Comparison of ENCODE assay signal across 1 cellular context in genomic region chr19:52601025-52601973, GRCh38.
A peak's percentile ranks its signal among the peaks of the same experiment; 100 is the strongest.
TF ChIP-seq lines count a peak whose summit lies in the region.

No MANE protein-coding gene starts in this region.

TF ChIP-seq in HepG2, 621 proteins besides CTCF, POLR2A, EP300 and RAD21 (continued from another document and continues in another):
- TF ChIP-seq PAXIP1 (CRISPR knock-in tag; conservative IDR thresholded peaks at IDR 0.05) (peak; percentile 72), HDAC1 (CRISPR knock-in tag; IDR thresholded peaks at IDR 0.05) (0 out of 2 replicates have a peak, but pooled peaks have one; percentile 34), DDIT3 (CRISPR knock-in tag; IDR thresholded peaks at IDR 0.05) (no peak), MAF1 (CRISPR knock-in tag; IDR thresholded peaks at IDR 0.05; ENCODE audit: borderline replicate concordance) (no peak), NCOR1 (IDR thresholded peaks at IDR 0.05; ENCODE audit: borderline replicate concordance, low read length) (peak; percentile 53; the same call in 1 of the 2 replicates), HNF4G (IDR thresholded peaks at IDR 0.05; ENCODE audit: borderline replicate concordance, low read depth, low read length) (peak; percentile 66; the same call in 1 of the 2 replicates), HNF4G (CRISPR knock-in tag; IDR thresholded peaks at IDR 0.05; ENCODE audit: borderline replicate concordance, low read depth) (peak; percentile 40; the same call in 1 of the 2 replicates), ZNF615 (CRISPR knock-in tag; IDR thresholded peaks at IDR 0.05; ENCODE audit: borderline replicate concordance) (no peak), SPEN (CRISPR knock-in tag; IDR thresholded peaks at IDR 0.05; ENCODE audit: low read depth) (peak; percentile 45; the same call in 1 of the 2 replicates), ZNF24 (IDR thresholded peaks at IDR 0.05) (no peak), REL (CRISPR knock-in tag; conservative IDR thresholded peaks at IDR 0.05) (no peak), SMARCC2 (IDR thresholded peaks at IDR 0.05) (no peak), CHD2 (IDR thresholded peaks at IDR 0.05; ENCODE audit: low read depth, low read length) (no peak), ZNF703 (CRISPR knock-in tag; IDR thresholded peaks at IDR 0.05; ENCODE audit: borderline replicate concordance) (no peak), ZSCAN21 (CRISPR knock-in tag; IDR thresholded peaks at IDR 0.05; ENCODE audit: borderline replicate concordance) (no peak), SUZ12 (IDR thresholded peaks at IDR 0.05; ENCODE audit: low read depth, low read length) (no peak), ZNF543 (CRISPR knock-in tag; IDR thresholded peaks at IDR 0.05) (no peak), DPF2 (CRISPR knock-in tag; IDR thresholded peaks at IDR 0.05; ENCODE audit: borderline replicate concordance, low read depth) (no peak), TFDP2 (CRISPR knock-in tag; IDR thresholded peaks at IDR 0.05) (no peak), ZEB1 (IDR thresholded peaks at IDR 0.05; ENCODE audit: insufficient replicate concordance, low read depth) (no peak), GLI4 (CRISPR knock-in tag; IDR thresholded peaks at IDR 0.05; ENCODE audit: borderline replicate concordance) (no peak), HBP1 (CRISPR knock-in tag; IDR thresholded peaks at IDR 0.05; ENCODE audit: low read depth) (no peak), NKX3-1 (CRISPR knock-in tag; IDR thresholded peaks at IDR 0.05) (no peak), NR2F1 (CRISPR knock-in tag; IDR thresholded peaks at IDR 0.05) (no peak), SRF (IDR thresholded peaks at IDR 0.05; ENCODE audit: low read depth, low read length) (no peak), MYC (CRISPR knock-in tag; IDR thresholded peaks at IDR 0.05; ENCODE audit: borderline replicate concordance) (0 out of 2 replicates have a peak, but pooled peaks have one; percentile 33), ELF1 (CRISPR knock-in tag; IDR thresholded peaks at IDR 0.05) (peak; percentile 84), SP5 (CRISPR knock-in tag; IDR thresholded peaks at IDR 0.05; ENCODE audit: borderline replicate concordance, low read depth) (peak; percentile 74), ZNF33A (CRISPR knock-in tag; IDR thresholded peaks at IDR 0.05; ENCODE audit: borderline replicate concordance) (no peak), KLF16 (CRISPR knock-in tag; IDR thresholded peaks at IDR 0.05) (peak in 1 of 2 experiments; percentile 44; a peak in 1 of 4 replicates), STAG1 (CRISPR knock-in tag; IDR thresholded peaks at IDR 0.05) (0 out of 2 replicates have a peak, but pooled peaks have one; percentile 2), ERF (CRISPR knock-in tag; IDR thresholded peaks at IDR 0.05) (peak; percentile 14; the same call in 1 of the 2 replicates), ZNF773 (CRISPR knock-in tag; IDR thresholded peaks at IDR 0.05; ENCODE audit: borderline replicate concordance) (no peak), ZFP82 (CRISPR knock-in tag; IDR thresholded peaks at IDR 0.05; ENCODE audit: borderline replicate concordance) (no peak), ZNF441 (CRISPR knock-in tag; IDR thresholded peaks at IDR 0.05; ENCODE audit: borderline replicate concordance) (no peak), PRPF4 (IDR thresholded peaks at IDR 0.05; ENCODE audit: low read depth, low read length, poor library complexity, severe bottlenecking) (no peak), ARID5B (CRISPR knock-in tag; IDR thresholded peaks at IDR 0.05) (0 out of 2 replicates have a peak, but pooled peaks have one; percentile 8), GLMP (CRISPR knock-in tag; IDR thresholded peaks at IDR 0.05; ENCODE audit: borderline replicate concordance) (no peak), ZNF883 (CRISPR knock-in tag; IDR thresholded peaks at IDR 0.05; ENCODE audit: not compliant biosample characterization) (no peak), MIER3 (CRISPR knock-in tag; IDR thresholded peaks at IDR 0.05; ENCODE audit: borderline replicate concordance) (0 out of 2 replicates have a peak, but pooled peaks have one; percentile 16), ZFYVE20 (CRISPR knock-in tag; IDR thresholded peaks at IDR 0.05; ENCODE audit: borderline replicate concordance, low read depth) (no peak), ISL2 (CRISPR knock-in tag; IDR thresholded peaks at IDR 0.05) (no peak), SMC3 (IDR thresholded peaks at IDR 0.05; ENCODE audit: low read length) (no peak), AGO1 (IDR thresholded peaks at IDR 0.05; ENCODE audit: low read depth, low read length, poor library complexity, severe bottlenecking) (peak; percentile 28), ASH2L (IDR thresholded peaks at IDR 0.05; ENCODE audit: insufficient read length, low read depth, low read length) (peak; percentile 55), ZNF232 (CRISPR knock-in tag; IDR thresholded peaks at IDR 0.05; ENCODE audit: borderline replicate concordance) (no peak), ZNF10 (CRISPR knock-in tag; IDR thresholded peaks at IDR 0.05; ENCODE audit: borderline replicate concordance, low read depth) (no peak)
- TF ChIP-seq, protein P1, sequence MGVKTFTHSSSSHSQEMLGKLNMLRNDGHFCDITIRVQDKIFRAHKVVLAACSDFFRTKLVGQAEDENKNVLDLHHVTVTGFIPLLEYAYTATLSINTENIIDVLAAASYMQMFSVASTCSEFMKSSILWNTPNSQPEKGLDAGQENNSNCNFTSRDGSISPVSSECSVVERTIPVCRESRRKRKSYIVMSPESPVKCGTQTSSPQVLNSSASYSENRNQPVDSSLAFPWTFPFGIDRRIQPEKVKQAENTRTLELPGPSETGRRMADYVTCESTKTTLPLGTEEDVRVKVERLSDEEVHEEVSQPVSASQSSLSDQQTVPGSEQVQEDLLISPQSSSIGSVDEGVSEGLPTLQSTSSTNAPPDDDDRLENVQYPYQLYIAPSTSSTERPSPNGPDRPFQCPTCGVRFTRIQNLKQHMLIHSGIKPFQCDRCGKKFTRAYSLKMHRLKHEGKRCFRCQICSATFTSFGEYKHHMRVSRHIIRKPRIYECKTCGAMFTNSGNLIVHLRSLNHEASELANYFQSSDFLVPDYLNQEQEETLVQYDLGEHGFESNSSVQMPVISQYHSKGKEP (CRISPR knock-in tag; IDR thresholded peaks at IDR 0.05) = no peak
- TF ChIP-seq, protein P2, sequence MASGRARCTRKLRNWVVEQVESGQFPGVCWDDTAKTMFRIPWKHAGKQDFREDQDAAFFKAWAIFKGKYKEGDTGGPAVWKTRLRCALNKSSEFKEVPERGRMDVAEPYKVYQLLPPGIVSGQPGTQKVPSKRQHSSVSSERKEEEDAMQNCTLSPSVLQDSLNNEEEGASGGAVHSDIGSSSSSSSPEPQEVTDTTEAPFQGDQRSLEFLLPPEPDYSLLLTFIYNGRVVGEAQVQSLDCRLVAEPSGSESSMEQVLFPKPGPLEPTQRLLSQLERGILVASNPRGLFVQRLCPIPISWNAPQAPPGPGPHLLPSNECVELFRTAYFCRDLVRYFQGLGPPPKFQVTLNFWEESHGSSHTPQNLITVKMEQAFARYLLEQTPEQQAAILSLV (CRISPR knock-in tag; IDR thresholded peaks at IDR 0.05; ENCODE audit: borderline replicate concordance) = 0 out of 2 replicates have a peak, but pooled peaks have one; percentile 9
- TF ChIP-seq, protein P3, sequence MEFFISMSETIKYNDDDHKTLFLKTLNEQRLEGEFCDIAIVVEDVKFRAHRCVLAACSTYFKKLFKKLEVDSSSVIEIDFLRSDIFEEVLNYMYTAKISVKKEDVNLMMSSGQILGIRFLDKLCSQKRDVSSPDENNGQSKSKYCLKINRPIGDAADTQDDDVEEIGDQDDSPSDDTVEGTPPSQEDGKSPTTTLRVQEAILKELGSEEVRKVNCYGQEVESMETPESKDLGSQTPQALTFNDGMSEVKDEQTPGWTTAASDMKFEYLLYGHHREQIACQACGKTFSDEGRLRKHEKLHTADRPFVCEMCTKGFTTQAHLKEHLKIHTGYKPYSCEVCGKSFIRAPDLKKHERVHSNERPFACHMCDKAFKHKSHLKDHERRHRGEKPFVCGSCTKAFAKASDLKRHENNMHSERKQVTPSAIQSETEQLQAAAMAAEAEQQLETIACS (CRISPR knock-in tag; IDR thresholded peaks at IDR 0.05) = no peak
